ENCODE assay signal across 23 cellular contexts in genomic region chr6:148217921-148218320, GRCh38.
DNase-seq lines count a peak whose midpoint lies in the region.
"Had no signal": no experiment of that assay in that cellular context is flagged by ENCODE, and none has a peak within 500 bp of the region (broad histone marks: within the 10 kb centered on the region; RNA-seq: fewer than 3 reads in every experiment).

No MANE protein-coding gene starts in this region.

- H3K4me2 ChIP-seq in BLaER1: peak overlapping the region; percentile 50

- H3K9me3 ChIP-seq in BLaER1: no peaks in the 10 kb centered on the region
- H3K9me3 ChIP-seq: body of pancreas, MG63 had no signal

- H4K20me1 ChIP-seq in BLaER1: no peaks in the 10 kb centered on the region

- H3K4me3 ChIP-seq in BLaER1: no peak overlapping the region
- H3K4me3 ChIP-seq: body of pancreas, MG63 had no signal

- DNase-seq in CD1c-positive myeloid dendritic cell (ENCODE audit: extremely low spot score) (peak; percentile 2), cerebellum (ENCODE audit: low spot score) (peak; percentile 5), midbrain (lab: John Stamatoyannopoulos, UW) (peak; percentile 43), cortex of kidney (lab: John Stamatoyannopoulos, UW) (no peak), NOMO-1 treated with DMSO at 0.1 percent for 48 hours (lab: John Stamatoyannopoulos, UW; ENCODE audit: unreplicated experiment) (no peak), foreskin melanocyte (no peak)
- DNase-seq: activated CD4-positive, alpha-beta T cell treated with anti-CD3 and anti-CD28 coated beads for 4 hours; activated CD8-positive, alpha-beta memory T cell treated with anti-CD3 and anti-CD28 coated beads for 24 hours; activated gamma-delta T cell treated with Interleukin-2 at 50 U/mL for 16 hours; activated T-cell treated with anti-CD3 and anti-CD28 coated beads, Interleukin-2, amount 50 U/mL, for 1 hour; body of pancreas; CD4-positive, alpha-beta T cell; effector memory CD8-positive, alpha-beta T cell; HFFc6; KBM-7; MG63; NCI-H2081; stimulated activated CD4-positive, alpha-beta T cell treated with anti-CD3 and anti-CD28 coated beads, Interleukin-4, amount 100 ng/mL, for 4 hours; SW 1271; T-helper 9 cell had no signal

- no peak overlapping the region for H3K27ac ChIP-seq in BLaER1
- H3K27ac ChIP-seq: body of pancreas, parathyroid adenoma, VCaP had no signal

- peaks cover 18% of the 10 kb centered on the region for H3K4me1 ChIP-seq in BLaER1
- H3K4me1 ChIP-seq: body of pancreas had no signal

- H3K27me3 ChIP-seq in BLaER1: peaks cover 10% of the 10 kb centered on the region; the same call in 1 of the 2 replicates
- H3K27me3 ChIP-seq: body of pancreas, MG63 had no signal

- no peaks in the 10 kb centered on the region for H3K36me3 ChIP-seq in BLaER1
- H3K36me3 ChIP-seq: MG63 had no signal

- no peak overlapping the region for H3K9ac ChIP-seq in BLaER1
- H3K9ac ChIP-seq: parathyroid adenoma had no signal

Comparison
In these comparisons a context has a peak if more than half of its experiments do, and no peak if none do; other contexts are left out.
1. DNase-seq: peak in CD1c-positive myeloid dendritic cell (single experiment), cerebellum (single experiment) and midbrain (single experiment); none in cortex of kidney (single experiment), NOMO-1 treated with DMSO at 0.1 percent for 48 hours (single experiment) and foreskin melanocyte (single experiment).